8 cellular contexts compared by ENCODE assay signal in genomic region chr1:45522324-45523104, GRCh38.
DNase-seq lines count a peak whose midpoint lies in the region; TF ChIP-seq lines count a peak whose summit lies in the region.

No MANE protein-coding gene starts in this region.

- H3K4me3 ChIP-seq in GM12865 (ENCODE audit: low read depth, low read length) (peak overlapping the region; percentile 82), LNCaP clone FGC (ENCODE audit: low read depth, low read length) (peak overlapping the region; percentile 99), cardiac fibroblast (replicated peaks in 1 of 2; ENCODE audit: low read depth in 2 of 2, low read length in 2 of 2) (peak overlapping the region; percentile 94 to 97), mucosa of stomach (ENCODE audit: low read length) (peak overlapping the region; percentile 98)

- H3K4me1 ChIP-seq in mucosa of stomach (ENCODE audit: control insufficient read depth, insufficient read depth, low read length) = peaks cover 31% of the 10 kb centered on the region

- TF ChIP-seq CTCF in GM12865 (IDR thresholded peaks at IDR 0.05; ENCODE audit: insufficient read depth, low read depth, low read length, missing control alignments) (no peak), LNCaP clone FGC (IDR thresholded peaks at IDR 0.05; ENCODE audit: control insufficient read depth, extremely low read depth, insufficient read depth) (no peak), cardiac fibroblast (IDR thresholded peaks at IDR 0.05; ENCODE audit: low read depth, low read length) (no peak)

- H3K36me3 ChIP-seq in mucosa of stomach (ENCODE audit: control insufficient read depth, insufficient read depth, low read length) = no peaks in the 10 kb centered on the region

- H3K9me3 ChIP-seq in mucosa of stomach (ENCODE audit: control insufficient read depth, low read length) = no peaks in the 10 kb centered on the region

- no peaks in the 10 kb centered on the region for H3K27me3 ChIP-seq in mucosa of stomach (ENCODE audit: control insufficient read depth, insufficient read depth, low read length)

- H3K9ac ChIP-seq in mucosa of stomach (ENCODE audit: low read length) = peak overlapping the region; percentile 98

- DNase-seq in GM12865 (ENCODE audit: low read depth) (peak; percentile 40), LNCaP clone FGC (ENCODE audit: low read depth) (no peak), cardiac fibroblast (ENCODE audit: low read depth in 2 of 2) (peak; percentile 41 to 79), NCI-H1436 treated with DMSO at 0.1 percent for 48 hours (lab: John Stamatoyannopoulos, UW) (no peak), nucleus accumbens (lab: John Stamatoyannopoulos, UW) (no peak), medulla oblongata (ENCODE audit: extremely low spot score) (no peak), 8988T (no peak)

Comparison
In these comparisons a context has a peak if more than half of its experiments do, and no peak if none do; other contexts are left out.
1. DNase-seq: peak in GM12865 (single experiment) and cardiac fibroblast (2 of 2); none in LNCaP clone FGC (single experiment), NCI-H1436 treated with DMSO at 0.1 percent for 48 hours (single experiment), nucleus accumbens (0 of 56), medulla oblongata (single experiment) and 8988T (single experiment).
2. Peak in every context shown above with its lines, with median percentiles within 50 percentile points of each other: H3K4me3 ChIP-seq.